ENCODE assay signal across 8 cellular contexts in the genomic region with DNA sequence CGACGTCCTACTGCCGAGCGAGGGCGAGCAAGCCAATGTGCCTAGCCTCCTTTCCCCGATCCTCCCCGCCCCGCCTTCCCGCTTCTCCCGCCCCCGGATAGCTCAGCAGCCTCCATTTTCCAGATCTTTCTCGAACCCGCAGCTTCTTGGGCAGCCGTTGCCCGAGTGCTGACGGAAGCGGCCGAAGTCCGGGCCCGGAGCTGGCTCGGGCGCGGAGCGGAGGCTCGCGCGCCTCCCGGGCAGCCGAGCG. TPM values are rescaled to one million over a fixed set of nuclear protein-coding genes. Genes with fewer than 3 reads are reported as not detected.
DNase-seq lines count a peak whose midpoint lies in the region; ATAC-seq, FAIRE-seq and TF ChIP-seq lines count a peak whose summit lies in the region.

No MANE protein-coding gene starts in this region.

- H3K36me3 ChIP-seq in endothelial cell of umbilical vein (ENCODE audit: control insufficient read depth in 2 of 2, extremely low read depth in 1 of 2, insufficient read depth in 2 of 2, low read length in 2 of 2): no peaks in the 10 kb centered on the region

- peaks cover 69% of the 10 kb centered on the region for H3K27me3 Mint-ChIP-seq in T-helper 1 cell treated with Interleukin-12 subunit alpha and Interleukin-12 subunit beta and Interleukin-4 antibody, amounts not matched to agents 30 μg/mL and 1 μg/mL, for 36 hours (ENCODE audit: low read depth)
- H3K27me3 Mint-ChIP-seq in IgD-negative memory B cell: peaks cover 51% of the 10 kb centered on the region

- peaks cover 19% of the 10 kb centered on the region for H3K4me1 Mint-ChIP-seq in T-helper 1 cell treated with Interleukin-12 subunit alpha and Interleukin-12 subunit beta and Interleukin-4 antibody, amounts not matched to agents 30 μg/mL and 1 μg/mL, for 36 hours (ENCODE audit: low read depth)
- H3K4me1 Mint-ChIP-seq in IgD-negative memory B cell: peaks cover 8 to 25% (median 13%) of the 10 kb centered on the region in 3 donors

- H3K27me3 ChIP-seq in endothelial cell of umbilical vein (ENCODE audit: control insufficient read depth in 2 of 2, insufficient read depth in 2 of 2, low read length in 2 of 2): peaks cover 0 to 3% of the 10 kb centered on the region in 2 experiments

- peaks cover 2% of the 10 kb centered on the region for H3K36me3 Mint-ChIP-seq in T-helper 1 cell treated with Interleukin-12 subunit alpha and Interleukin-12 subunit beta and Interleukin-4 antibody, amounts not matched to agents 30 μg/mL and 1 μg/mL, for 36 hours (ENCODE audit: low read depth)
- no peaks in the 10 kb centered on the region for H3K36me3 Mint-ChIP-seq in IgD-negative memory B cell

- peak overlapping the region; percentile 45 for H3K4me2 ChIP-seq in endothelial cell of umbilical vein (ENCODE audit: insufficient read depth, low read length)

- dilution Hi-C loops in endothelial cell of umbilical vein (cut with MboI; ENCODE audit: extremely low pct_ligation_motif_present, low sequenced_read_pairs): no loop called here

- no peaks in the 10 kb centered on the region for H3K9me1 ChIP-seq in endothelial cell of umbilical vein (replicated peaks; ENCODE audit: control insufficient read depth, extremely low read depth, insufficient read depth, low read length)

- peak overlapping the region; percentile 50 for H3K27ac ChIP-seq in endothelial cell of umbilical vein (ENCODE audit: insufficient read depth, low read depth, low read length)

- H3K79me2 ChIP-seq in endothelial cell of umbilical vein (ENCODE audit: control insufficient read depth, insufficient read depth, low read length): no peaks in the 10 kb centered on the region

- H3K9me3 Mint-ChIP-seq in T-helper 1 cell treated with Interleukin-12 subunit alpha and Interleukin-12 subunit beta and Interleukin-4 antibody, amounts not matched to agents 30 μg/mL and 1 μg/mL, for 36 hours: no peaks in the 10 kb centered on the region
- no peaks in the 10 kb centered on the region for H3K9me3 Mint-ChIP-seq in IgD-negative memory B cell

- intact Hi-C loops in endothelial cell of umbilical vein (cut with micrococcal nuclease): loop anchor here (1.0 to 5.0 kb wide), 6 partner anchors 98 to 505 kb away; a partner anchor contains a TSS

- H3K9ac ChIP-seq in endothelial cell of umbilical vein (replicated peaks; ENCODE audit: extremely low read depth, insufficient read depth, low read length): peak overlapping the region; percentile 80

- no TSS peak for BruUV-seq in endothelial cell of umbilical vein (replicated peaks; lab: Mats Ljungman, UMichigan)

- peak; percentile 76 for ATAC-seq in GM21717 (IDR thresholded peaks at IDR 0.05; ENCODE audit: unreplicated experiment)

- no peaks in the 10 kb centered on the region for H3K9me3 ChIP-seq in endothelial cell of umbilical vein (replicated peaks; ENCODE audit: control insufficient read depth, insufficient read depth, low read length)

- H3K4me3 ChIP-seq in endothelial cell of umbilical vein (replicated peaks in 1 of 3; ENCODE audit: insufficient read depth in 1 of 3, low read depth in 1 of 3, low read length in 3 of 3): peak overlapping the region; percentile 28 to 53 (median 53)

- no peak for DNase-seq in T-helper 1 cell
- DNase-seq in T1000 (lab: John Stamatoyannopoulos, UW): peak; percentile 75
- no peak for DNase-seq in endothelial cell of umbilical vein (ENCODE audit: low read depth, low spot score)
- peak; percentile 89 for DNase-seq in midbrain (lab: John Stamatoyannopoulos, UW)
- DNase-seq in stromal cell of bone marrow (ENCODE audit: low read depth): peak; percentile 68

- H3K4me1 ChIP-seq in endothelial cell of umbilical vein (ENCODE audit: control insufficient read depth, extremely low read depth, insufficient read depth, low read length): peaks cover 2% of the 10 kb centered on the region

- TF ChIP-seq CTCF in endothelial cell of umbilical vein (IDR thresholded peaks at IDR 0.05; ENCODE audit: extremely low read depth in 1 of 2, insufficient read depth in 1 of 2, low read depth in 1 of 2, low read length in 2 of 2): peak in 1 of 2 donors; percentile 4

- H2AFZ ChIP-seq in endothelial cell of umbilical vein (ENCODE audit: low read depth, low read length): peak overlapping the region; percentile 90

- no peak overlapping the region for H3K27ac Mint-ChIP-seq in T-helper 1 cell treated with Interleukin-12 subunit alpha and Interleukin-12 subunit beta and Interleukin-4 antibody, amounts not matched to agents 30 μg/mL and 1 μg/mL, for 36 hours
- no peak overlapping the region for H3K27ac Mint-ChIP-seq in IgD-negative memory B cell

- no peak for TF ChIP-seq POLR2A in endothelial cell of umbilical vein (IDR thresholded peaks at IDR 0.05; ENCODE audit: low read depth, low read length)

- FAIRE-seq in endothelial cell of umbilical vein (lab: Jason Lieb, UNC): peak; percentile 78

- POLR2A ChIA-PET in endothelial cell of umbilical vein (lab: Charles Lee): interaction anchor here (0.9 kb wide), 1 partner anchor 183 kb away, joined by 3 read pairs; a partner anchor contains a TSS

- H3K4me3 Mint-ChIP-seq in T-helper 1 cell treated with Interleukin-12 subunit alpha and Interleukin-12 subunit beta and Interleukin-4 antibody, amounts not matched to agents 30 μg/mL and 1 μg/mL, for 36 hours: peak overlapping the region; percentile 97
- peak overlapping the region; percentile 67 to 94 (median 81) for H3K4me3 Mint-ChIP-seq in IgD-negative memory B cell

- CTCF ChIA-PET in endothelial cell of umbilical vein (lab: Charles Lee): interaction anchor here (0.7 to 2.1 kb wide), 7 partner anchors 50 to 184 kb away, joined by 3 to 14 read pairs (median 3); a partner anchor contains a TSS

- H4K20me1 ChIP-seq in endothelial cell of umbilical vein (replicated peaks; ENCODE audit: control insufficient read depth, extremely low read depth, insufficient read depth, low read length): no peaks in the 10 kb centered on the region

TF ChIP-seq in endothelial cell of umbilical vein, 7 proteins besides CTCF, POLR2A, EP300 and RAD21:
- TF ChIP-seq MYC (IDR thresholded peaks at IDR 0.05; ENCODE audit: low read depth, low read length) (no peak), EZH2 (IDR thresholded peaks at IDR 0.05; ENCODE audit: borderline replicate concordance, low read depth, low read length, severe bottlenecking) (no peak), GATA2 (IDR thresholded peaks at IDR 0.05; ENCODE audit: insufficient read depth, insufficient read length, low read depth, low read length) (no peak), FOS (IDR thresholded peaks at IDR 0.05; ENCODE audit: borderline replicate concordance, insufficient read depth, low read length) (no peak), JUN (IDR thresholded peaks at IDR 0.05; ENCODE audit: borderline replicate concordance, insufficient read depth, insufficient read length, low read depth) (no peak), POLR2AphosphoS5 (IDR thresholded peaks at IDR 0.05; ENCODE audit: insufficient read depth, low read depth, low read length) (no peak)
- TF ChIP-seq, protein P1, sequence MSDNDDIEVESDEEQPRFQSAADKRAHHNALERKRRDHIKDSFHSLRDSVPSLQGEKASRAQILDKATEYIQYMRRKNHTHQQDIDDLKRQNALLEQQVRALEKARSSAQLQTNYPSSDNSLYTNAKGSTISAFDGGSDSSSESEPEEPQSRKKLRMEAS (IDR thresholded peaks at IDR 0.05; ENCODE audit: insufficient read depth, insufficient read length): no peak

RNA-seq across cellular contexts. Expression of a gene that starts 0.2 kb away (rescaled TPM):
- not detected for polyA plus RNA-seq in IgD-negative memory B cell
- 10.8 and 12.4 TPM in 2 replicates for total RNA-seq in endothelial cell of umbilical vein
- 0.81 and 1.3 TPM in 2 replicates for polyA plus RNA-seq in endothelial cell of umbilical vein
- polyA plus RNA-seq in endothelial cell of umbilical vein (2011; cell fraction: cytosol; rRNA removed): 1.6 and 1.9 TPM in 2 replicates
- 3.3 and 3.5 TPM in 2 replicates for polyA plus RNA-seq in endothelial cell of umbilical vein (2011; cell fraction: nucleus; rRNA removed)
- 4.0 and 14.4 TPM in 2 replicates for polyA plus RNA-seq in endothelial cell of umbilical vein (2012)
- 3.9 TPM in 2 replicates for polyA minus RNA-seq in endothelial cell of umbilical vein
- polyA minus RNA-seq in endothelial cell of umbilical vein (2011; cell fraction: cytosol; rRNA and poly(A)+ RNA removed): 13.6 TPM
- 3.4 and 4.6 TPM in 2 replicates for polyA minus RNA-seq in endothelial cell of umbilical vein (2011; cell fraction: nucleus; rRNA and poly(A)+ RNA removed)

RNA-seq across cellular contexts. Expression of a gene that starts 51.8 kb away (rescaled TPM):
- not detected for polyA plus RNA-seq in IgD-negative memory B cell
- total RNA-seq in endothelial cell of umbilical vein: not detected in 2 replicates
- not detected in 2 replicates for polyA plus RNA-seq in endothelial cell of umbilical vein
- polyA plus RNA-seq in endothelial cell of umbilical vein (2011; cell fraction: cytosol; rRNA removed): not detected in 2 replicates
- polyA plus RNA-seq in endothelial cell of umbilical vein (2011; cell fraction: nucleus; rRNA removed): not detected in 2 replicates
- polyA plus RNA-seq in endothelial cell of umbilical vein (2012): not detected in 2 replicates
- not detected in 2 replicates for polyA minus RNA-seq in endothelial cell of umbilical vein
- polyA minus RNA-seq in endothelial cell of umbilical vein (2011; cell fraction: cytosol; rRNA and poly(A)+ RNA removed): not detected
- 0.24 TPM in 1 of 2 replicates, not detected in the other for polyA minus RNA-seq in endothelial cell of umbilical vein (2011; cell fraction: nucleus; rRNA and poly(A)+ RNA removed)

Comparison
In these comparisons a context has a peak if more than half of its experiments do, and no peak if none do; other contexts are left out.
1. DNase-seq: peak in T1000 (single experiment), midbrain (single experiment) and stromal cell of bone marrow (single experiment); none in T-helper 1 cell (0 of 5) and endothelial cell of umbilical vein (single experiment).